ENCODE assay signal across 8 cellular contexts in genomic region chr20:35454881-35455609, GRCh38. TPM values are rescaled to one million over a fixed set of nuclear protein-coding genes. Genes with fewer than 3 reads are reported as not detected.
DNase-seq lines count a peak whose midpoint lies in the region; ATAC-seq and TF ChIP-seq lines count a peak whose summit lies in the region.

Gene CEP250 (plus strand): TSS chr20:35455598. CDS start chr20:35462368, 6,770 bp downstream.

- H3K4me3 ChIP-seq in AG09309 (ENCODE audit: control insufficient read depth, low read depth, low read length) (peak within 1 kb of the TSS; percentile 78), cardiac fibroblast (replicated peaks in 1 of 2; ENCODE audit: low read depth in 2 of 2, low read length in 2 of 2) (peak within 1 kb of the TSS; percentile 76 to 85), smooth muscle cell (peak within 1 kb of the TSS; percentile 65)

- no peaks in the 10 kb centered on the region for H3K36me3 ChIP-seq in smooth muscle cell (ENCODE audit: low read depth)

- H3K4me2 ChIP-seq in smooth muscle cell, result peak within 1 kb of the TSS; percentile 88

- peak; percentile 75 for DNase-seq in AG09309 (ENCODE audit: low read depth)
- peak; percentile 99 for DNase-seq in NCI-H345 (lab: John Stamatoyannopoulos, UW)
- DNase-seq in activated B cell treated with CpG ODN at 0.5 μM for 24 hours, result peak; percentile 90
- peak; percentile 94 to 97 for DNase-seq in cardiac fibroblast (ENCODE audit: low read depth in 2 of 2)
- DNase-seq in iPS-NIHi7 (ENCODE audit: extremely low spot score), result peak; percentile 96
- DNase-seq in smooth muscle cell (lab: John Stamatoyannopoulos, UW; ENCODE audit: unreplicated experiment), result peak; percentile 93

- H3F3A ChIP-seq in smooth muscle cell (ENCODE audit: low read depth), result no peaks in the 10 kb centered on the region

- H3K27me3 ChIP-seq in smooth muscle cell (ENCODE audit: low read depth), result no peaks in the 10 kb centered on the region

- H3K27ac Mint-ChIP-seq in activated B cell treated with CpG ODN at 0.5 μM for 24 hours, result peak within 1 kb of the TSS; percentile 99

- no peaks in the 10 kb centered on the region for H3K27me3 Mint-ChIP-seq in activated B cell treated with CpG ODN at 0.5 μM for 24 hours

- no peaks in the 10 kb centered on the region for H3K9me3 Mint-ChIP-seq in activated B cell treated with CpG ODN at 0.5 μM for 24 hours

- ATAC-seq in GM19025 (IDR thresholded peaks at IDR 0.05; ENCODE audit: low read depth, unreplicated experiment) (peak; percentile 89), HG03280 (IDR thresholded peaks at IDR 0.05; ENCODE audit: unreplicated experiment) (peak; percentile 94), activated B cell treated with CpG ODN at 0.5 μM for 24 hours (ENCODE audit: low read depth) (peak; percentile 99)

- peak within 1 kb of the TSS; percentile 95 for H3K9ac ChIP-seq in smooth muscle cell (ENCODE audit: low read depth)

- H3K4me3 Mint-ChIP-seq in activated B cell treated with CpG ODN at 0.5 μM for 24 hours, result peak within 1 kb of the TSS; percentile 93

- POLR2A ChIA-PET in activated B cell treated with CpG ODN at 0.5 μM for 24 hours (lab: Charles Lee), result interaction anchor here (0.6 to 2.8 kb wide), 21 partner anchors 8 to 499 kb away, joined by 3 to 24 read pairs (median 4); partner anchors contain the start of genes CPNE1, MMP24OS, NFS1 and PHF20

- peaks cover 6% of the 10 kb centered on the region for H3K36me3 Mint-ChIP-seq in activated B cell treated with CpG ODN at 0.5 μM for 24 hours (ENCODE audit: low read depth)

- peaks cover 12% of the 10 kb centered on the region for H3K4me1 Mint-ChIP-seq in activated B cell treated with CpG ODN at 0.5 μM for 24 hours

- 1% methylated on average over 46 of the region's 59 CpGs for WGBS in smooth muscle cell (ENCODE audit: low lambda C conversion rate)

- CTCF ChIA-PET in activated B cell treated with CpG ODN at 0.5 μM for 24 hours (lab: Charles Lee), result interaction anchor here (0.7 to 2.1 kb wide), 4 partner anchors 7 to 15 kb away, joined by 3 to 10 read pairs (median 4); no protein-coding TSS in a partner anchor

- peak within 1 kb of the TSS; percentile 83 for H2AFZ ChIP-seq in smooth muscle cell (ENCODE audit: low read depth)

- no peaks in the 10 kb centered on the region for H3K9me3 ChIP-seq in smooth muscle cell (replicated peaks; ENCODE audit: low read depth)

- TF ChIP-seq CTCF in AG09309 (IDR thresholded peaks at IDR 0.05; ENCODE audit: control insufficient read depth, insufficient read depth, low read depth, low read length, missing control alignments) (no peak), activated B cell treated with CpG ODN at 0.5 μM for 24 hours (IDR thresholded peaks at IDR 0.05) (no peak), cardiac fibroblast (IDR thresholded peaks at IDR 0.05; ENCODE audit: low read depth, low read length) (no peak), smooth muscle cell (IDR thresholded peaks at IDR 0.05; ENCODE audit: borderline replicate concordance, insufficient read depth, poor library complexity, severe bottlenecking) (no peak)

- peak within 1 kb of the TSS; percentile 96 for H3K27ac ChIP-seq in smooth muscle cell (ENCODE audit: low read depth)

- H4K20me1 ChIP-seq in smooth muscle cell (ENCODE audit: low read depth), result peaks cover 7% of the 10 kb centered on the region

- peaks cover 23% of the 10 kb centered on the region for H3K79me2 ChIP-seq in smooth muscle cell (ENCODE audit: low read depth)

- intact Hi-C loops in activated B cell treated with CpG ODN at 0.5 μM for 24 hours (cut with micrococcal nuclease), result loop anchor here (1.0 to 2.0 kb wide), 6 partner anchors 36 to 500 kb away; partner anchors contain the start of genes SCAND1 and UQCC1

- peaks cover 6% of the 10 kb centered on the region for H3K4me1 ChIP-seq in smooth muscle cell (ENCODE audit: low read depth)

RNA-seq across cellular contexts. Expression of gene CEP250, which starts in this region (rescaled TPM):
- total RNA-seq in activated B cell treated with CpG ODN at 0.5 μM for 24 hours (49.6 and 54.7 TPM in 2 replicates), smooth muscle cell (16.0 and 21.9 TPM in 2 replicates)
- polyA plus RNA-seq in smooth muscle cell, result 22.1 and 36.7 TPM in 2 replicates

Comparison
In these comparisons a context has a peak if more than half of its experiments do, and no peak if none do; other contexts are left out.
1. Peak in every context shown above with its lines: DNase-seq, ATAC-seq, H3K4me3 ChIP-seq and H3K27ac ChIP-seq.